In genomic region chr7:112001089-112001826, GRCh38 we compare ENCODE assay signal across 12 cellular contexts.
DNase-seq lines count a peak whose midpoint lies in the region; ATAC-seq, FAIRE-seq and TF ChIP-seq lines count a peak whose summit lies in the region.
"Had no signal": no experiment of that assay in that cellular context is flagged by ENCODE, and none has a peak within 500 bp of the region (broad histone marks: within the 10 kb centered on the region; RNA-seq: fewer than 3 reads in every experiment).

No MANE protein-coding gene starts in this region.

- H3K4me3 ChIP-seq in A549 (peak overlapping the region; percentile 11; the same call in 1 of the 3 replicates), K562 (no peak overlapping the region), small intestine (ENCODE audit: low read depth in 1 of 2, low read length in 2 of 2) (no peak overlapping the region)

- TF ChIP-seq EP300 in A549 (IDR thresholded peaks at IDR 0.05) = no peak
- TF ChIP-seq EP300 in K562 (IDR thresholded peaks at IDR 0.05; ENCODE audit: low read length) = no peak

- peak overlapping the region; percentile 68 to 79 for H3K27ac ChIP-seq in A549
- no peak overlapping the region for H3K27ac ChIP-seq in K562 (ENCODE audit: extremely low read depth, low read depth, low read length)
- H3K27ac ChIP-seq in small intestine (ENCODE audit: low read depth in 1 of 2, low read length in 1 of 2) = no peak overlapping the region

- POLR2A ChIA-PET in A549 (lab: Yijun Ruan, JAX) (no interaction called here), K562 (lab: Yijun Ruan, JAX) (no interaction called here)

- no peak overlapping the region for H2AFZ ChIP-seq in K562 (ENCODE audit: low read depth, low read length)

- CTCF ChIA-PET in A549 (lab: Yijun Ruan, JAX) (no interaction called here), K562 (lab: Yijun Ruan, JAX; ENCODE audit: low intra/inter-chr PET ratio) (no interaction called here)

- H3K4me2 ChIP-seq in A549 (peak overlapping the region; percentile 68), K562 (ENCODE audit: insufficient read depth, low read length) (no peak overlapping the region)

- in situ Hi-C loops in K562 (cut with MboI) = no loop called here

- no peak overlapping the region for H3K9ac ChIP-seq in K562 (ENCODE audit: insufficient read depth in 1 of 2, low read depth in 2 of 2, low read length in 2 of 2)

- TF ChIP-seq RAD21 in A549 (conservative IDR thresholded peaks at IDR 0.05 in 1 of 2, IDR thresholded peaks at IDR 0.05 in 1 of 2) (no peak; a peak in 1 of 5 replicates), K562 (CRISPR knock-in tag; conservative IDR thresholded peaks at IDR 0.05 in 1 of 2, IDR thresholded peaks at IDR 0.05 in 1 of 2) (no peak)

- intact Hi-C loops in K562 (cut with micrococcal nuclease) = no loop called here

- H3K4me1 ChIP-seq in A549 = peaks cover 29% of the 10 kb centered on the region
- H3K4me1 ChIP-seq in K562 (replicated peaks in 1 of 2; ENCODE audit: control insufficient read depth in 2 of 2, insufficient read depth in 2 of 2, low read length in 2 of 2) = no peaks in the 10 kb centered on the region
- no peaks in the 10 kb centered on the region for H3K4me1 ChIP-seq in small intestine (ENCODE audit: control insufficient read depth in 2 of 2, insufficient read depth in 1 of 2, low read depth in 1 of 2, low read length in 1 of 2)
- H3K4me1 ChIP-seq: BE2C had no signal

- BruUV-seq in K562 (replicated peaks; lab: Mats Ljungman, UMichigan) = no TSS peak

- no peak for TF ChIP-seq CTCF in A549 (IDR thresholded peaks at IDR 0.05)
- no peak for TF ChIP-seq CTCF in K562 (IDR thresholded peaks at IDR 0.05 in 2 of 3, conservative IDR thresholded peaks at IDR 0.05 in 1 of 3; ENCODE audit: insufficient read depth in 2 of 3, low read depth in 1 of 3, low read length in 3 of 3)

- H3K27me3 ChIP-seq in K562 (ENCODE audit: control insufficient read depth in 2 of 2, insufficient read depth in 2 of 2, low read length in 2 of 2) (no peaks in the 10 kb centered on the region; a peak in 1 of 5 replicates), small intestine (ENCODE audit: control insufficient read depth in 2 of 2, insufficient read depth in 2 of 2, low read length in 2 of 2) (no peaks in the 10 kb centered on the region)
- H3K27me3 ChIP-seq: BE2C had no signal

- H4K20me1 ChIP-seq in K562 (replicated peaks; ENCODE audit: control insufficient read depth, insufficient read depth, low read length) = no peaks in the 10 kb centered on the region

- H3K79me2 ChIP-seq in K562 (ENCODE audit: control insufficient read depth, insufficient read depth, low read length) = no peaks in the 10 kb centered on the region

- FAIRE-seq in A549 (lab: Jason Lieb, UNC) (peak; percentile 59), HTR-8/SVneo (lab: Jason Lieb, UNC) (no peak), K562 (lab: Jason Lieb, UNC) (no peak), small intestine (lab: Jason Lieb, UNC) (no peak)

- H3K9me1 ChIP-seq in K562 (ENCODE audit: control insufficient read depth, insufficient read depth, low read length) = no peaks in the 10 kb centered on the region

- TF ChIP-seq POLR2A in A549 (IDR thresholded peaks at IDR 0.05; ENCODE audit: low read length) = no peak
- TF ChIP-seq POLR2A in K562 (conservative IDR thresholded peaks at IDR 0.05) = no peak

- DNase-seq in A549 (ENCODE audit: low read depth in 1 of 2, low spot score in 1 of 2) (peak; percentile 13 to 70), HTR-8/SVneo (ENCODE audit: insufficient read length, low spot score) (peak; percentile 3), K562 (ENCODE audit: extremely low read depth in 1 of 4, low spot score in 3 of 4) (no peak), kidney tubule cell (ENCODE audit: low spot score) (peak; percentile 89), NCI-H524 treated with DMSO at 0.1 percent for 48 hours (lab: John Stamatoyannopoulos, UW) (no peak), small intestine (no peak)
- no peak for DNase-seq in stimulated activated CD4-positive, alpha-beta T cell treated with anti-CD3 and anti-CD28 coated beads, Interleukin-4, amount 100 ng/mL, for 24 hours
- DNase-seq: activated B cell treated with CpG ODN at 0.5 μM for 24 hours, BE2C, H7, NCI-H82 had no signal

- no peaks in the 10 kb centered on the region for H3K9me3 ChIP-seq in A549
- H3K9me3 ChIP-seq in K562 (replicated peaks; ENCODE audit: control insufficient read depth, insufficient read depth, low read depth, low read length) = no peaks in the 10 kb centered on the region
- H3K9me3 ChIP-seq in small intestine (ENCODE audit: control insufficient read depth, low read depth) = no peaks in the 10 kb centered on the region
- H3K9me3 ChIP-seq: BE2C had no signal

- ATAC-seq in A549 (peak; percentile 89 to 95), K562 (no peak), HG02973 (IDR thresholded peaks at IDR 0.05; ENCODE audit: unreplicated experiment) (no peak)

- H3K36me3 ChIP-seq in K562 (ENCODE audit: control insufficient read depth, insufficient read depth, low read length) (no peaks in the 10 kb centered on the region), small intestine (ENCODE audit: control insufficient read depth in 2 of 2, insufficient read depth in 2 of 2, low read length in 2 of 2) (no peaks in the 10 kb centered on the region)
- H3K36me3 ChIP-seq: BE2C had no signal

- 11% methylated on average over 6 of the region's 6 CpGs for WGBS in A549 (ENCODE audit: missing lambda C conversion rate)
- under 1% methylated on average over 6 of the region's 6 CpGs for WGBS in K562 (ENCODE audit: insufficient coverage, low coverage, missing lambda C conversion rate)
- 85 to 87% (median 86%) methylated on average over 6 of the region's 6 CpGs for WGBS in small intestine, 3 donors

TF ChIP-seq in A549, 52 proteins besides CTCF, POLR2A, EP300 and RAD21 (continues in another document):
- TF ChIP-seq NPAS2 (CRISPR knock-in tag; IDR thresholded peaks at IDR 0.05; ENCODE audit: borderline replicate concordance) (no peak), HEYL (CRISPR knock-in tag; IDR thresholded peaks at IDR 0.05) (no peak), USF2 (IDR thresholded peaks at IDR 0.05) (no peak), TP53 (CRISPR knock-in tag; IDR thresholded peaks at IDR 0.05) (no peak), FOXS1 (CRISPR knock-in tag; IDR thresholded peaks at IDR 0.05) (no peak), PHF8 (IDR thresholded peaks at IDR 0.05; ENCODE audit: borderline replicate concordance, low read depth) (no peak), RFX5 (IDR thresholded peaks at IDR 0.05) (no peak), KDM1A (IDR thresholded peaks at IDR 0.05; ENCODE audit: low read depth) (no peak), HOXB5 (CRISPR knock-in tag; IDR thresholded peaks at IDR 0.05) (no peak), FOSL2 (IDR thresholded peaks at IDR 0.05) (peak; percentile 58), FOSL2 (CRISPR knock-in tag; IDR thresholded peaks at IDR 0.05) (peak; percentile 69), HOXB13 (CRISPR knock-in tag; IDR thresholded peaks at IDR 0.05; ENCODE audit: low read depth) (no peak), CEBPB (IDR thresholded peaks at IDR 0.05) (peak; percentile 25 to 75; a peak in 2 of 4 replicates), MYC (IDR thresholded peaks at IDR 0.05; ENCODE audit: borderline replicate concordance, low read length) (no peak), BHLHE40 (IDR thresholded peaks at IDR 0.05; ENCODE audit: low read depth, low read length) (no peak), ZFP36 (IDR thresholded peaks at IDR 0.05; ENCODE audit: borderline replicate concordance, partially characterized antibody) (no peak)

TF ChIP-seq in K562, 482 proteins besides CTCF, POLR2A, EP300 and RAD21:
- TF ChIP-seq ARID4B (CRISPR knock-in tag; IDR thresholded peaks at IDR 0.05) = no peak
- TF ChIP-seq C11orf30 (IDR thresholded peaks at IDR 0.05; ENCODE audit: low read depth) = 0 out of 2 replicates have a peak, but pooled peaks have one; percentile 36
- no peak for TF ChIP-seq TAL1 (IDR thresholded peaks at IDR 0.05)
- TF ChIP-seq ZNF668 (CRISPR knock-in tag; IDR thresholded peaks at IDR 0.05) = no peak
- TF ChIP-seq ZNF316 (IDR thresholded peaks at IDR 0.05) = peak; percentile 72
- TF ChIP-seq ZNF507 (tag; conservative IDR thresholded peaks at IDR 0.05) = no peak

Comparison
In these comparisons a context has a peak if more than half of its experiments do, and no peak if none do; other contexts are left out.
1. ATAC-seq: peak in A549 (2 of 2); none in K562 (single experiment) and HG02973 (single experiment).
2. DNase-seq: peak in A549 (2 of 2), HTR-8/SVneo (single experiment) and kidney tubule cell (single experiment); none in K562 (0 of 4), stimulated activated CD4-positive, alpha-beta T cell treated with anti-CD3 and anti-CD28 coated beads, Interleukin-4, amount 100 ng/mL, for 24 hours (single experiment), NCI-H524 treated with DMSO at 0.1 percent for 48 hours (single experiment) and small intestine (single experiment).
3. H3K27ac ChIP-seq: peak in A549 (2 of 2); none in K562 (single experiment) and small intestine (0 of 2).
4. Of the 35 proteins assayed by ChIP-seq in both K562 and A549: peak only in K562: none; only in A549: CEBPB, JUN, JUNB, MAFK, MAX and SMC3; in both: none; in neither: 29.